Comparison of ENCODE assay signal across 8 cellular contexts in the genomic region with DNA sequence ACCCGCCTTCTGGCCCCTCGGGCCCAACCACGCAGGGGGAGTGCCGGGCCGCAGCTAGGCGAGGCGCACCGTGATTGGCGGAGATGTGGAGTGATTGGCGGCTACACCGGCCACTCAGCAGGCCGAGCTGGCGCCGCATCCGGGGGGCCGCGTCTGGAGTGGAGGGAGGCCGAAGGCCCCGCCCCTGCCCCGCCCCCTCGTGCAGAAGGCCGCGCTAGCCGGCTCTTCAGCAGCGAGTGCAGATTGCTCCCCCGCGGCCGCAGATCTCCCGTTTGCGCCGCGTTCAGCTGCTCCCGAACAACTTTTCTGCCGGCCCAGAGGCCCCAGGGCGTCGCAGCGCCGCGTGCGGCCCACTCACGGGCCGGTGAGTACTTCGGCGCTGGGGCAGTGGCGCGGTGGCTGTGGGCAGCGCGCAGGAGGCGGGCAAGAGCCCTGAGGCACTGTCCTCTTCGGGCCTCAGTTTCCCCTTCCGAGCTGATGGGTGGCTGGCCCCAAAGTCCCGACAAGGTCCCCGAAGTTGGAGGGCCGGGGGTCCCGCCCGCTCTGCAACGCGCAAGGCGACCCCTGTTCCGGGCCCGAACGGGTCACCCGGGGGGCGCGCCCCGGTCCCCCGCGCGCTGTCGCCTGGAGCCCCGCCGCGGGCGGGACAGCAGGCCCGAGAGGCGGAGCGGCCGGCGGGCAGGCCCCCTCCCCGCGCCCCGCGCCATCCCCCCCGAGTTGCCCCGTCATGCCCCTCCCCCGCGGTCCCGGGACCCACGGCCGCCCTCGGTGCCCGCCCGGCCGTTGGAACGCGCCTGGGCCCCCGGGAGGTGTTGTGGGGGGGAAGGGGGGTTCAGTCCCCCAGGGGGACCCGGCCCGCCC. TPM values are rescaled to one million over a fixed set of nuclear protein-coding genes. Genes with fewer than 3 reads are reported as not detected.
DNase-seq lines count a peak whose midpoint lies in the region; ATAC-seq and TF ChIP-seq lines count a peak whose summit lies in the region.

TSS of gene WFS1 (plus strand) at position 200 of the 861 bp plus-strand sequence. CDS start 7,606 bp downstream, outside the sequence.

- intact Hi-C loops in heart left ventricle (cut with DNase I) (loop anchor here in 2 of 10 donors (5.0 kb wide), 1 partner anchor 37 kb away; no protein-coding TSS in a partner anchor), tibial artery (cut with DNase I; ENCODE audit: low total_unique reads) (loop anchor here (10.0 kb wide), 1 partner anchor 305 kb away; the partner anchor contains the start of gene MAN2B2)

- H3K4me3 ChIP-seq in heart left ventricle: peak within 1 kb of the TSS; percentile 70 to 99 (median 88)
- peak within 1 kb of the TSS; percentile 98 for H3K4me3 ChIP-seq in trophoblast cell (ENCODE audit: low read depth, low read length)
- H3K4me3 ChIP-seq in tibial artery: peak within 1 kb of the TSS; percentile 83 to 84

- peak; percentile 43 for TF ChIP-seq POLR2A in GM10847 (IDR thresholded peaks at IDR 0.05; ENCODE audit: extremely low read depth, insufficient read length)
- TF ChIP-seq POLR2A in heart left ventricle (IDR thresholded peaks at IDR 0.05): peak; percentile 82 to 96

- no peak within 1 kb of the TSS for H3K23ac ChIP-seq in trophoblast cell (ENCODE audit: low read length)

- H3K4me1 ChIP-seq in heart left ventricle (peaks cover 10 to 54% (median 46%) of the 10 kb centered on the region in 12 donors), trophoblast cell (ENCODE audit: control insufficient read depth in 1 of 2, insufficient read depth in 2 of 2, low read length in 2 of 2) (peaks cover 29 to 40% of the 10 kb centered on the region in 2 experiments), tibial artery (peaks cover 0 to 53% (median 45%) of the 10 kb centered on the region in 4 donors)

- H3K9me3 ChIP-seq in heart left ventricle (no peaks in the 10 kb centered on the region), trophoblast cell (ENCODE audit: insufficient read depth, low read depth, low read length) (no peaks in the 10 kb centered on the region), tibial artery (no peaks in the 10 kb centered on the region)

- peak within 1 kb of the TSS; percentile 91 for H3K4me2 ChIP-seq in trophoblast cell (ENCODE audit: low read length)

- peak; percentile 89 for DNase-seq in NCI-H128 (lab: John Stamatoyannopoulos, UW; ENCODE audit: unreplicated experiment)
- DNase-seq in T-helper 1 cell: peak; percentile 91 to 98 (median 92)
- DNase-seq in amniotic epithelial cell (ENCODE audit: low read depth): peak; percentile 96
- DNase-seq in heart left ventricle: peak; percentile 99
- DNase-seq in trophoblast cell: peak; percentile 99
- DNase-seq in tibial artery: peak; percentile 97 to 100

- H2AFZ ChIP-seq in trophoblast cell (ENCODE audit: insufficient read depth, low read length, poor library complexity): peak within 1 kb of the TSS; percentile 57

- no peak within 1 kb of the TSS for H4K12ac ChIP-seq in trophoblast cell (ENCODE audit: low read depth, low read length)

- H3K27ac ChIP-seq in heart left ventricle: peak within 1 kb of the TSS; percentile 59 to 94 (median 85)
- no peak within 1 kb of the TSS for H3K27ac ChIP-seq in trophoblast cell (ENCODE audit: low read depth, low read length)
- peak within 1 kb of the TSS; percentile 80 to 89 for H3K27ac ChIP-seq in tibial artery

- H2AK5ac ChIP-seq in trophoblast cell (ENCODE audit: low read length): no peak within 1 kb of the TSS

- ATAC-seq in HG02623 (IDR thresholded peaks at IDR 0.05; ENCODE audit: unreplicated experiment): peak; percentile 100
- ATAC-seq in heart left ventricle: peak; percentile 98 to 99 (median 98)

- 1% methylated on average over 55 to 99 of the region's 99 CpGs; no CpG with 5 or more reads in 1 of the 4 donors for WGBS in heart left ventricle, 4 donors
- no CpG with 5 or more reads among the region's 99 CpGs for WGBS in trophoblast cell (ENCODE audit: extremely low coverage, insufficient coverage, insufficient read length)

- H3K4ac ChIP-seq in trophoblast cell (ENCODE audit: low read depth, low read length): peak within 1 kb of the TSS; percentile 56

- peak within 1 kb of the TSS; percentile 77 for H3K18ac ChIP-seq in trophoblast cell (ENCODE audit: low read length)

- H3K36me3 ChIP-seq in heart left ventricle (no peaks in the 10 kb centered on the region), trophoblast cell (ENCODE audit: control insufficient read depth in 1 of 2, insufficient read depth in 2 of 2, low read length in 2 of 2) (no peaks in the 10 kb centered on the region), tibial artery (no peaks in the 10 kb centered on the region)

- TF ChIP-seq CTCF in heart left ventricle (IDR thresholded peaks at IDR 0.05): no peak
- no peak for TF ChIP-seq CTCF in tibial artery (IDR thresholded peaks at IDR 0.05)

- peak within 1 kb of the TSS; percentile 96 for H3K9ac ChIP-seq in trophoblast cell (ENCODE audit: low read length)

- H2BK5ac ChIP-seq in trophoblast cell (ENCODE audit: low read depth, low read length, poor library complexity): peak within 1 kb of the TSS; percentile 45

- H3K79me1 ChIP-seq in trophoblast cell (ENCODE audit: low read length): peaks cover 13% of the 10 kb centered on the region

- H4K8ac ChIP-seq in trophoblast cell (ENCODE audit: low read depth, low read length): peak within 1 kb of the TSS; percentile 30

- H3K14ac ChIP-seq in trophoblast cell (ENCODE audit: low read length): peak within 1 kb of the TSS; percentile 76

- peak within 1 kb of the TSS; percentile 37 for H4K91ac ChIP-seq in trophoblast cell (ENCODE audit: low read depth, low read length)

- peaks cover 3% of the 10 kb centered on the region for H3K79me2 ChIP-seq in trophoblast cell (ENCODE audit: control insufficient read depth, insufficient read depth, low read length, poor library complexity)

- H3K27me3 ChIP-seq in heart left ventricle (no peaks in the 10 kb centered on the region), trophoblast cell (ENCODE audit: insufficient read depth, low read length) (no peaks in the 10 kb centered on the region), tibial artery (no peaks in the 10 kb centered on the region)

- H2BK120ac ChIP-seq in trophoblast cell (ENCODE audit: insufficient read depth, low read length, poor library complexity): peak within 1 kb of the TSS; percentile 82

- no peak within 1 kb of the TSS for H2BK12ac ChIP-seq in trophoblast cell (ENCODE audit: low read length)

RNA-seq across cellular contexts. Expression of gene WFS1, which starts in this region (rescaled TPM):
- total RNA-seq in heart left ventricle: 100 to 1,000 TPM in 2 of 9 donors, 10 to 100 TPM in 7; 55.5 to 202 (median 74.7) TPM
- polyA plus RNA-seq in heart left ventricle: 10 to 100 TPM; 44.8 to 62.1 TPM
- 65.0 and 74.6 TPM in 2 replicates for polyA plus RNA-seq in trophoblast cell (2013)
